Comparison of ENCODE assay signal across 19 cellular contexts in genomic region chr1:203051841-203052324, GRCh38. TPM values are rescaled to one million over a fixed set of nuclear protein-coding genes. Genes with fewer than 3 reads are reported as not detected.
DNase-seq lines count a peak whose midpoint lies in the region; TF ChIP-seq lines count a peak whose summit lies in the region.
"Had no signal": no experiment of that assay in that cellular context is flagged by ENCODE, and none has a peak within 500 bp of the region (broad histone marks: within the 10 kb centered on the region; RNA-seq: fewer than 3 reads in every experiment).

No MANE protein-coding gene starts in this region.

- 0 out of 2 replicates have a peak, but pooled peaks cover 5% of the 10 kb centered on the region for H3K4me1 ChIP-seq in HEK293 (ENCODE audit: control insufficient read depth, insufficient read depth, low read length)
- peaks cover 8% of the 10 kb centered on the region for H3K4me1 ChIP-seq in mammary epithelial cell (ENCODE audit: insufficient read depth, low read length)
- H3K4me1 ChIP-seq: breast epithelium, parathyroid adenoma, vagina had no signal

- TF ChIP-seq CTCF in HEK293 (tag by site-specific recombination; IDR thresholded peaks at IDR 0.05) (no peak), mammary epithelial cell (conservative IDR thresholded peaks at IDR 0.05 in 1 of 2, IDR thresholded peaks at IDR 0.05 in 1 of 2; ENCODE audit: extremely low read depth in 1 of 2, insufficient read depth in 1 of 2, low read depth in 1 of 2, low read length in 2 of 2) (no peak)

- peak; percentile 77 for DNase-seq in NCI-H1694 treated with DMSO at 0.1 percent for 48 hours (lab: John Stamatoyannopoulos, UW)
- DNase-seq in SHP77 (lab: John Stamatoyannopoulos, UW) = peak; percentile 68 to 74
- peak; percentile 52 for DNase-seq in retina
- DNase-seq in activated T-cell treated with anti-CD3 and anti-CD28 coated beads, Interleukin-2, amount 50 U/mL, for 24 hours = no peak
- DNase-seq in G401 (ENCODE audit: low spot score) = no peak
- no peak for DNase-seq in mammary epithelial cell
- DNase-seq: activated CD4-positive, alpha-beta T cell treated with anti-CD3 and anti-CD28 coated beads for 1 hour; hippocampal formation; mucosa of descending colon; NCI-H526; stomach; T-helper 17 cell had no signal

- H3K27me3 Mint-ChIP-seq in activated T-cell treated with anti-CD3 and anti-CD28 coated beads, Interleukin-2, amount 50 U/mL, for 24 hours = peaks cover 9% of the 10 kb centered on the region
- H3K27me3 Mint-ChIP-seq: activated naive CD4-positive, alpha-beta T cell treated with anti-CD3 and anti-CD28 coated beads, Interleukin-2, amount 50 U/mL, for 24 hours had no signal

- H3K79me2 ChIP-seq in mammary epithelial cell (ENCODE audit: insufficient read depth, low read length) = no peaks in the 10 kb centered on the region
- H3K79me2 ChIP-seq: parathyroid adenoma had no signal

- H3K4me2 ChIP-seq in mammary epithelial cell (ENCODE audit: insufficient read depth, low read depth, low read length) = no peak overlapping the region

- dilution Hi-C loops in mammary epithelial cell (cut with HindIII; ENCODE audit: low sequenced_read_pairs) = no loop called here

- H3K9me3 ChIP-seq in HEK293 (ENCODE audit: control insufficient read depth, insufficient read depth, low read depth, low read length) (no peaks in the 10 kb centered on the region), mammary epithelial cell (replicated peaks; ENCODE audit: insufficient read depth, low read length) (no peaks in the 10 kb centered on the region)
- H3K9me3 ChIP-seq: breast epithelium, mucosa of descending colon, stomach, vagina had no signal

- no peaks in the 10 kb centered on the region for H3K36me3 Mint-ChIP-seq in activated T-cell treated with anti-CD3 and anti-CD28 coated beads, Interleukin-2, amount 50 U/mL, for 24 hours (ENCODE audit: low read depth)
- H3K36me3 Mint-ChIP-seq: activated naive CD4-positive, alpha-beta T cell treated with anti-CD3 and anti-CD28 coated beads, Interleukin-2, amount 50 U/mL, for 24 hours had no signal

- no peaks in the 10 kb centered on the region for H3K9me3 Mint-ChIP-seq in activated T-cell treated with anti-CD3 and anti-CD28 coated beads, Interleukin-2, amount 50 U/mL, for 24 hours
- H3K9me3 Mint-ChIP-seq: activated naive CD4-positive, alpha-beta T cell treated with anti-CD3 and anti-CD28 coated beads, Interleukin-2, amount 50 U/mL, for 24 hours had no signal

- H3K27me3 ChIP-seq in mammary epithelial cell (ENCODE audit: insufficient read depth, low read length) = no peaks in the 10 kb centered on the region
- H3K27me3 ChIP-seq: breast epithelium, vagina had no signal

- WGBS in mammary epithelial cell (ENCODE audit: low coverage, missing lambda C conversion rate) = 81% methylated on average over 6 of the region's 20 CpGs

- in situ Hi-C loops in G401 (cut with HindIII; ENCODE audit: low sequenced_read_pairs) (no loop called here), mammary epithelial cell (cut with MboI; ENCODE audit: low sequenced_read_pairs in 2 of 2) (no loop called here)

- POLR2A ChIA-PET in HEK293 (lab: Yijun Ruan, JAX) = no interaction called here

- no peak overlapping the region for H3K4me3 ChIP-seq in HEK293 (ENCODE audit: low read depth, low read length)
- H3K4me3 ChIP-seq in mammary epithelial cell (replicated peaks in 1 of 3; ENCODE audit: insufficient read depth in 1 of 3, low read depth in 2 of 3, low read length in 3 of 3) = no peak overlapping the region
- H3K4me3 ChIP-seq: breast epithelium, mucosa of descending colon, stomach, vagina had no signal

- no peak overlapping the region for H3K4me3 Mint-ChIP-seq in activated T-cell treated with anti-CD3 and anti-CD28 coated beads, Interleukin-2, amount 50 U/mL, for 24 hours
- H3K4me3 Mint-ChIP-seq: activated naive CD4-positive, alpha-beta T cell treated with anti-CD3 and anti-CD28 coated beads, Interleukin-2, amount 50 U/mL, for 24 hours; T-helper 17 cell had no signal

- no peak overlapping the region for H2AFZ ChIP-seq in mammary epithelial cell (ENCODE audit: low read depth, low read length)
- H2AFZ ChIP-seq: parathyroid adenoma had no signal

- no TSS peak for BruUV-seq in mammary epithelial cell (replicated peaks; lab: Mats Ljungman, UMichigan)

- no peak overlapping the region for H3K9ac ChIP-seq in mammary epithelial cell (ENCODE audit: insufficient read depth, low read length)
- H3K9ac ChIP-seq: parathyroid adenoma had no signal

- CTCF ChIA-PET in HEK293 (lab: Yijun Ruan, JAX) (interaction anchor here (0.7 to 12.9 kb wide), 5 partner anchors 11 to 212 kb away, joined by 3 to 169 read pairs (median 5); no protein-coding TSS in a partner anchor), mammary epithelial cell (lab: Charles Lee; ENCODE audit: low non-redundant PET) (interaction anchor here (0.7 kb wide), 1 partner anchor 8 kb away, joined by 14 read pairs; no protein-coding TSS in a partner anchor)

- H3K27ac Mint-ChIP-seq in activated T-cell treated with anti-CD3 and anti-CD28 coated beads, Interleukin-2, amount 50 U/mL, for 24 hours = no peak overlapping the region
- H3K27ac Mint-ChIP-seq: activated naive CD4-positive, alpha-beta T cell treated with anti-CD3 and anti-CD28 coated beads, Interleukin-2, amount 50 U/mL, for 24 hours; T-helper 17 cell had no signal

- H4K20me1 ChIP-seq in mammary epithelial cell (ENCODE audit: insufficient read depth, low read length) = no peaks in the 10 kb centered on the region

- H3K27ac ChIP-seq in HEK293 (ENCODE audit: extremely low read depth, low read depth, low read length) = no peak overlapping the region
- H3K27ac ChIP-seq in mammary epithelial cell (ENCODE audit: insufficient read depth, low read depth, low read length) = no peak overlapping the region
- H3K27ac ChIP-seq: breast epithelium, HL-60, parathyroid adenoma, RWPE1, stomach, vagina had no signal

- H3K4me1 Mint-ChIP-seq in activated T-cell treated with anti-CD3 and anti-CD28 coated beads, Interleukin-2, amount 50 U/mL, for 24 hours (ENCODE audit: low read depth) = no peaks in the 10 kb centered on the region
- H3K4me1 Mint-ChIP-seq: activated naive CD4-positive, alpha-beta T cell treated with anti-CD3 and anti-CD28 coated beads, Interleukin-2, amount 50 U/mL, for 24 hours had no signal

- intact Hi-C loops in mammary epithelial cell (cut with micrococcal nuclease) = no loop called here

- H3K36me3 ChIP-seq in HEK293 (ENCODE audit: control insufficient read depth in 2 of 2, insufficient read depth in 1 of 2, low read length in 2 of 2) (no peaks in the 10 kb centered on the region), mammary epithelial cell (ENCODE audit: insufficient read depth, low read length) (peaks cover 5% of the 10 kb centered on the region)
- H3K36me3 ChIP-seq: breast epithelium, stomach, vagina had no signal

TF ChIP-seq in HEK293, 187 proteins besides CTCF, POLR2A, EP300 and RAD21 (continues in another document):
- TF ChIP-seq ZNF585B (tag by site-specific recombination; IDR thresholded peaks at IDR 0.05) (no peak), SALL2 (tag by site-specific recombination; IDR thresholded peaks at IDR 0.05; ENCODE audit: borderline replicate concordance) (no peak), ZNF274 (IDR thresholded peaks at IDR 0.05; ENCODE audit: low read length) (no peak), ZNF274 (tag by site-specific recombination; IDR thresholded peaks at IDR 0.05; ENCODE audit: borderline replicate concordance) (no peak), SCRT2 (tag by site-specific recombination; IDR thresholded peaks at IDR 0.05) (peak; percentile 63), ZNF114 (tag by site-specific recombination; IDR thresholded peaks at IDR 0.05) (no peak), BCL11B (tag by site-specific recombination; IDR thresholded peaks at IDR 0.05; ENCODE audit: low read depth) (no peak), EGR2 (tag by site-specific recombination; IDR thresholded peaks at IDR 0.05; ENCODE audit: low read depth) (peak; percentile 93), ZNF776 (tag by site-specific recombination; IDR thresholded peaks at IDR 0.05; ENCODE audit: borderline replicate concordance) (no peak), IKZF3 (tag by site-specific recombination; IDR thresholded peaks at IDR 0.05) (no peak), ZBTB8A (tag by site-specific recombination; IDR thresholded peaks at IDR 0.05) (no peak), ZNF214 (tag by site-specific recombination; IDR thresholded peaks at IDR 0.05; ENCODE audit: borderline replicate concordance) (no peak)
- TF ChIP-seq, protein P1, sequence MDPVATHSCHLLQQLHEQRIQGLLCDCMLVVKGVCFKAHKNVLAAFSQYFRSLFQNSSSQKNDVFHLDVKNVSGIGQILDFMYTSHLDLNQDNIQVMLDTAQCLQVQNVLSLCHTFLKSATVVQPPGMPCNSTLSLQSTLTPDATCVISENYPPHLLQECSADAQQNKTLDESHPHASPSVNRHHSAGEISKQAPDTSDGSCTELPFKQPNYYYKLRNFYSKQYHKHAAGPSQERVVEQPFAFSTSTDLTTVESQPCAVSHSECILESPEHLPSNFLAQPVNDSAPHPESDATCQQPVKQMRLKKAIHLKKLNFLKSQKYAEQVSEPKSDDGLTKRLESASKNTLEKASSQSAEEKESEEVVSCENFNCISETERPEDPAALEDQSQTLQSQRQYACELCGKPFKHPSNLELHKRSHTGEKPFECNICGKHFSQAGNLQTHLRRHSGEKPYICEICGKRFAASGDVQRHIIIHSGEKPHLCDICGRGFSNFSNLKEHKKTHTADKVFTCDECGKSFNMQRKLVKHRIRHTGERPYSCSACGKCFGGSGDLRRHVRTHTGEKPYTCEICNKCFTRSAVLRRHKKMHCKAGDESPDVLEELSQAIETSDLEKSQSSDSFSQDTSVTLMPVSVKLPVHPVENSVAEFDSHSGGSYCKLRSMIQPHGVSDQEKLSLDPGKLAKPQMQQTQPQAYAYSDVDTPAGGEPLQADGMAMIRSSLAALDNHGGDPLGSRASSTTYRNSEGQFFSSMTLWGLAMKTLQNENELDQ (tag by site-specific recombination; IDR thresholded peaks at IDR 0.05; ENCODE audit: low read depth) = no peak

RNA-seq across cellular contexts. Expression of gene PPFIA4, which starts 25.6 kb away (rescaled TPM):
- 2.1 and 3.4 TPM in 2 replicates for total RNA-seq in G401 (2014; rRNA removed; shearing (Covaris generic))
- total RNA-seq in mammary epithelial cell = 1 to 10 TPM; 8.2 to 8.3 TPM
- 4.7 TPM for polyA plus RNA-seq in mammary epithelial cell
- 7.1 TPM for polyA minus RNA-seq in mammary epithelial cell

RNA-seq across cellular contexts. Expression of gene MYOG, which starts 33.9 kb away (rescaled TPM):
- total RNA-seq in G401 (2014; rRNA removed; shearing (Covaris generic)) = not detected in 2 replicates
- total RNA-seq in mammary epithelial cell = not detected
- not detected for polyA plus RNA-seq in mammary epithelial cell
- polyA minus RNA-seq in mammary epithelial cell = not detected
- total RNA-seq: breast epithelium, mucosa of descending colon, stomach, T-helper 17 cell, vagina had no signal
- polyA plus RNA-seq: stomach had no signal

RNA-seq across cellular contexts. Expression of gene TMEM183A, which starts 44.7 kb away (rescaled TPM):
- total RNA-seq in G401 (2014; rRNA removed; shearing (Covaris generic)) = 177 and 200 TPM in 2 replicates
- 10 to 100 TPM; 58.1 to 97.4 TPM for total RNA-seq in mammary epithelial cell
- 80.8 TPM for polyA plus RNA-seq in mammary epithelial cell
- 140 TPM for polyA minus RNA-seq in mammary epithelial cell

Comparison
In these comparisons a context has a peak if more than half of its experiments do, and no peak if none do; other contexts are left out.
1. DNase-seq: peak in NCI-H1694 treated with DMSO at 0.1 percent for 48 hours (single experiment), SHP77 (2 of 2) and retina (single experiment); none in activated T-cell treated with anti-CD3 and anti-CD28 coated beads, Interleukin-2, amount 50 U/mL, for 24 hours (single experiment), G401 (single experiment) and mammary epithelial cell (single experiment).